Comparison of ENCODE assay signal across 1 cellular context in genomic region chr1:212290608-212291007, GRCh38.
TF ChIP-seq lines count a peak whose summit lies in the region.

No MANE protein-coding gene starts in this region.

TF ChIP-seq in GM12878, 131 proteins besides CTCF, POLR2A, EP300 and RAD21 (continued from another document):
- TF ChIP-seq ATF7 (IDR thresholded peaks at IDR 0.05; ENCODE audit: low read depth) (peak; percentile 29; the same call in 1 of the 2 replicates), SMC3 (IDR thresholded peaks at IDR 0.05; ENCODE audit: borderline replicate concordance, low read length) (no peak)
TF ChIP-seq in GM12878: peak in this region for 4.
